In genomic region chr16:89689142-89689541, GRCh38 we compare ENCODE assay signal across 1 cellular context.
A peak's percentile ranks its signal among the peaks of the same experiment; 100 is the strongest.
TF ChIP-seq lines count a peak whose summit lies in the region.

No MANE protein-coding gene starts in this region.

TF ChIP-seq in HepG2, 621 proteins besides CTCF, POLR2A, EP300 and RAD21:
- TF ChIP-seq FOXM1 (CRISPR knock-in tag; IDR thresholded peaks at IDR 0.05) (no peak), ZNF687 (CRISPR knock-in tag; IDR thresholded peaks at IDR 0.05) (peak; percentile 36), ZBTB38 (CRISPR knock-in tag; IDR thresholded peaks at IDR 0.05) (0 out of 2 replicates have a peak, but pooled peaks have one; percentile 40), RFX1 (IDR thresholded peaks at IDR 0.05) (no peak), JARID2 (CRISPR knock-in tag; IDR thresholded peaks at IDR 0.05; ENCODE audit: insufficient replicate concordance) (peak; percentile 37), ZFYVE20 (CRISPR knock-in tag; IDR thresholded peaks at IDR 0.05; ENCODE audit: borderline replicate concordance, low read depth) (no peak), MIER2 (CRISPR knock-in tag; IDR thresholded peaks at IDR 0.05) (no peak), AKNA (CRISPR knock-in tag; IDR thresholded peaks at IDR 0.05; ENCODE audit: borderline replicate concordance) (no peak), SALL1 (CRISPR knock-in tag; IDR thresholded peaks at IDR 0.05) (peak; percentile 24; the same call in 1 of the 2 replicates), GTF3A (CRISPR knock-in tag; conservative IDR thresholded peaks at IDR 0.05) (no peak), KLF13 (CRISPR knock-in tag; IDR thresholded peaks at IDR 0.05) (no peak), ZSCAN29 (CRISPR knock-in tag; conservative IDR thresholded peaks at IDR 0.05) (no peak), AHR (CRISPR knock-in tag; IDR thresholded peaks at IDR 0.05) (peak; percentile 24; the same call in 1 of the 2 replicates), SSRP1 (CRISPR knock-in tag; IDR thresholded peaks at IDR 0.05) (no peak), ZNF563 (CRISPR knock-in tag; IDR thresholded peaks at IDR 0.05) (no peak)
